In the genomic region with DNA sequence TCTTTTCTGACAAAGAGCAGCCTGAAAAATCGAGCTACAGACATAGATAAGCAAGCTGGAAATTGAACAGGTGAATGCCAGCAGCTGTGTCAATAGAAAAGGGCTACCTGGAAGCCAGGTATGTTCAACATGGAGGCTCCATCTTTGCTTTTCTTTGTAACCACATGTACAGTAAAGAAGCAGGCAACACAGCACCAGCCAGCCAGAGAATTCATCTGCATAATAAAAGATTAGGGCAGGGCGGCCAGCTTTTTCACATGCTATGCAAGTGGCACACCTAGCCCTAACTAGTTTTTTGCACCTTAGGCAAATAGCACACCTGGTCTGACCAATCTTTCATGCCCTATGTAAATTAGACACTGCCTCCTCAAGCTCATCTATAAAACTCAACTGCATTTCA, we compare ENCODE assay signal across 18 cellular contexts. TPM values are rescaled to one million over a fixed set of nuclear protein-coding genes. Genes with fewer than 3 reads are reported as not detected.
DNase-seq lines count a peak whose midpoint lies in the region; ATAC-seq and TF ChIP-seq lines count a peak whose summit lies in the region.
"Had no signal": no experiment of that assay in that cellular context is flagged by ENCODE, and none has a peak within 500 bp of the region (broad histone marks: within the 10 kb centered on the region; RNA-seq: fewer than 3 reads in every experiment).

No MANE protein-coding gene starts in this region.

- no peaks in the 10 kb centered on the region for H3K9me3 ChIP-seq in osteoblast (ENCODE audit: low read depth, low read length)

- H3K27ac ChIP-seq in foreskin keratinocyte: no peak overlapping the region
- H3K27ac ChIP-seq in osteoblast (ENCODE audit: low read depth, low read length): no peak overlapping the region
- no peak overlapping the region for H3K27ac ChIP-seq in mesendoderm (ENCODE audit: low read depth, low read length)
- H3K27ac ChIP-seq: skin epidermis had no signal

- H2AK5ac ChIP-seq in mesendoderm (ENCODE audit: low read length): no peak overlapping the region

- TF ChIP-seq CTCF in foreskin keratinocyte (conservative IDR thresholded peaks at IDR 0.05) (no peak), osteoblast (IDR thresholded peaks at IDR 0.05; ENCODE audit: extremely low read depth, low read depth, low read length) (no peak)

- H3K79me1 ChIP-seq in mesendoderm (ENCODE audit: low read length): no peaks in the 10 kb centered on the region

- H2BK120ac ChIP-seq in mesendoderm (ENCODE audit: low read depth, low read length): no peak overlapping the region

- no peak overlapping the region for H3K9ac ChIP-seq in mesendoderm (ENCODE audit: low read length)

- DNase-seq in DMS153 (lab: John Stamatoyannopoulos, UW) (peak; percentile 95), NCI-H1417 treated with DMSO at 0.1 percent for 48 hours (lab: John Stamatoyannopoulos, UW) (peak; percentile 72), NCI-H510A treated with DMSO at 0.1 percent for 48 hours (lab: John Stamatoyannopoulos, UW) (peak; percentile 74), foreskin keratinocyte (peak; percentile 60 to 78), osteoblast (ENCODE audit: insufficient read length, low spot score, missing footprints) (no peak), mesendoderm (no peak)
- no peak for DNase-seq in activated effector memory CD4-positive, alpha-beta T cell treated with anti-CD3 and anti-CD28 coated beads, Interleukin-2, amount 50 U/mL, for 16 hours
- DNase-seq: activated CD4-positive, alpha-beta T cell treated with anti-CD3 and anti-CD28 coated beads, Interleukin-2, amount 10 ng/mL, durations not matched to agents 24 days and 14 days; activated gamma-delta T cell; amygdala; CD4-positive, CD25-positive, alpha-beta regulatory T cell; central memory CD4-positive, alpha-beta T cell; NCI-H446 treated with DMSO at 0.1 percent for 48 hours; OCI-M1; SHP77; stimulated activated CD4-positive, alpha-beta T cell treated with anti-CD3 and anti-CD28 coated beads, Interleukin-4, amount 100 ng/mL, for 4 hours had no signal

- H3K36me3 ChIP-seq in osteoblast (ENCODE audit: insufficient read depth, low read length): no peaks in the 10 kb centered on the region
- no peaks in the 10 kb centered on the region for H3K36me3 ChIP-seq in mesendoderm (ENCODE audit: control insufficient read depth, insufficient read depth, low read length)

- no peak overlapping the region for H4K5ac ChIP-seq in mesendoderm (ENCODE audit: low read length)

- no CpG with 5 or more reads among the region's 2 CpGs for WGBS in mesendoderm (ENCODE audit: extremely low coverage, insufficient coverage, low lambda C conversion rate)

- no peak overlapping the region for H3K4me3 ChIP-seq in osteoblast (ENCODE audit: insufficient read depth, low read length)
- no peak overlapping the region for H3K4me3 ChIP-seq in mesendoderm (ENCODE audit: low read length)
- H3K4me3 ChIP-seq: skin epidermis had no signal

- H3K4me1 ChIP-seq in foreskin keratinocyte (peaks cover 6% of the 10 kb centered on the region), osteoblast (ENCODE audit: insufficient read depth, low read length) (no peaks in the 10 kb centered on the region), mesendoderm (ENCODE audit: control insufficient read depth, low read depth, low read length) (no peaks in the 10 kb centered on the region)

- H3K27me3 ChIP-seq in foreskin keratinocyte (no peaks in the 10 kb centered on the region), osteoblast (ENCODE audit: insufficient read depth, low read length) (no peaks in the 10 kb centered on the region), mesendoderm (ENCODE audit: insufficient read depth, low read length, poor library complexity) (no peaks in the 10 kb centered on the region)

- no peak overlapping the region for H2BK15ac ChIP-seq in mesendoderm (replicated peaks; ENCODE audit: low read depth)

- H2AFZ ChIP-seq in osteoblast (ENCODE audit: low read length): no peak overlapping the region

- H3K4ac ChIP-seq in mesendoderm (ENCODE audit: low read depth, low read length): no peak overlapping the region

- H3K23ac ChIP-seq in mesendoderm (ENCODE audit: low read length): no peak overlapping the region

- H3K79me2 ChIP-seq in osteoblast (ENCODE audit: insufficient read depth, low read length): peaks cover 5% of the 10 kb centered on the region
- H3K79me2 ChIP-seq in mesendoderm (ENCODE audit: control insufficient read depth, insufficient read depth, low read length): no peaks in the 10 kb centered on the region

- no peak overlapping the region for H2BK5ac ChIP-seq in mesendoderm (ENCODE audit: low read length)

- no peak overlapping the region for H4K8ac ChIP-seq in mesendoderm (ENCODE audit: low read depth, low read length)

- H4K20me1 ChIP-seq in osteoblast (ENCODE audit: insufficient read depth, low read length): peaks cover 2% of the 10 kb centered on the region

- H3K18ac ChIP-seq in mesendoderm (ENCODE audit: low read length): no peak overlapping the region

- H3K56ac ChIP-seq in mesendoderm (ENCODE audit: low read length): no peak overlapping the region

- H3K4me2 ChIP-seq in osteoblast (ENCODE audit: insufficient read depth, low read length): no peak overlapping the region
- no peak overlapping the region for H3K4me2 ChIP-seq in mesendoderm (ENCODE audit: low read length)

- ATAC-seq in foreskin keratinocyte (peak; percentile 85), GM19023 (IDR thresholded peaks at IDR 0.05; ENCODE audit: unreplicated experiment) (no peak)

RNA-seq across cellular contexts. Expression of a gene that starts 25.7 kb away (rescaled TPM):
- total RNA-seq in foreskin keratinocyte (46.5 and 48.4 TPM in 2 replicates), osteoblast (29.7 and 51.0 TPM in 2 replicates)
- 12.8 and 14.9 TPM in 2 replicates for polyA plus RNA-seq in foreskin keratinocyte
- polyA plus RNA-seq in mesendoderm (2013, experiment 1 of 2): 9.2 TPM
- polyA plus RNA-seq in mesendoderm (2013, experiment 2 of 2): 8.6 TPM

RNA-seq across cellular contexts. Expression of a gene that starts 25.8 kb away (rescaled TPM):
- 11.6 and 11.9 TPM in 2 replicates for total RNA-seq in foreskin keratinocyte
- polyA plus RNA-seq in foreskin keratinocyte: 7.3 and 8.7 TPM in 2 replicates
- 5.4 and 8.5 TPM in 2 replicates for total RNA-seq in osteoblast
- polyA plus RNA-seq in mesendoderm (2013, experiment 1 of 2): 8.7 TPM
- 8.0 TPM for polyA plus RNA-seq in mesendoderm (2013, experiment 2 of 2)

RNA-seq across cellular contexts. Expression of a gene that starts 42.0 kb away (rescaled TPM):
- 70.4 and 80.3 TPM in 2 replicates for total RNA-seq in foreskin keratinocyte
- polyA plus RNA-seq in foreskin keratinocyte: 42.4 and 43.4 TPM in 2 replicates
- 43.1 and 52.2 TPM in 2 replicates for total RNA-seq in osteoblast
- polyA plus RNA-seq in mesendoderm (2013, experiment 1 of 2): 17.9 TPM
- polyA plus RNA-seq in mesendoderm (2013, experiment 2 of 2): 17.8 TPM

Comparison
In these comparisons a context has a peak if more than half of its experiments do, and no peak if none do; other contexts are left out.
1. DNase-seq: peak in DMS153 (single experiment), NCI-H1417 treated with DMSO at 0.1 percent for 48 hours (single experiment), NCI-H510A treated with DMSO at 0.1 percent for 48 hours (single experiment) and foreskin keratinocyte (2 of 2); none in osteoblast (single experiment), mesendoderm (single experiment) and activated effector memory CD4-positive, alpha-beta T cell treated with anti-CD3 and anti-CD28 coated beads, Interleukin-2, amount 50 U/mL, for 16 hours (single experiment).